Comparison of ENCODE assay signal across 1 cellular context in genomic region chr6:84035484-84035883, GRCh38.
TF ChIP-seq lines count a peak whose summit lies in the region.

No MANE protein-coding gene starts in this region.

TF ChIP-seq in HepG2, 621 proteins besides CTCF, POLR2A, EP300 and RAD21:
- TF ChIP-seq MXD3 (CRISPR knock-in tag; IDR thresholded peaks at IDR 0.05) (no peak), TOPORS (CRISPR knock-in tag; IDR thresholded peaks at IDR 0.05) (no peak), ZBTB42 (CRISPR knock-in tag; IDR thresholded peaks at IDR 0.05) (no peak), EED (CRISPR knock-in tag; IDR thresholded peaks at IDR 0.05) (no peak), CBFB (CRISPR knock-in tag; IDR thresholded peaks at IDR 0.05) (no peak), ZNF432 (CRISPR knock-in tag; IDR thresholded peaks at IDR 0.05; ENCODE audit: borderline replicate concordance) (no peak), YY1 (IDR thresholded peaks at IDR 0.05; ENCODE audit: insufficient read depth, insufficient replicate concordance, low read depth, low read length) (no peak), ATF2 (CRISPR knock-in tag; IDR thresholded peaks at IDR 0.05) (no peak), ZMYM4 (CRISPR knock-in tag; IDR thresholded peaks at IDR 0.05) (no peak), ZGPAT (CRISPR knock-in tag; IDR thresholded peaks at IDR 0.05) (no peak), ADNP (CRISPR knock-in tag; IDR thresholded peaks at IDR 0.05) (no peak), ZNF784 (CRISPR knock-in tag; IDR thresholded peaks at IDR 0.05; ENCODE audit: borderline replicate concordance) (no peak), DDIT3 (CRISPR knock-in tag; IDR thresholded peaks at IDR 0.05) (no peak), ZNF10 (CRISPR knock-in tag; IDR thresholded peaks at IDR 0.05; ENCODE audit: borderline replicate concordance, low read depth) (no peak), RARG (CRISPR knock-in tag; IDR thresholded peaks at IDR 0.05; ENCODE audit: low read depth) (no peak)
